ENCODE assay signal across 8 cellular contexts in genomic region chr1:155970531-155971167, GRCh38. TPM values are rescaled to one million over a fixed set of nuclear protein-coding genes. Genes with fewer than 3 reads are reported as not detected.
DNase-seq lines count a peak whose midpoint lies in the region; ATAC-seq and TF ChIP-seq lines count a peak whose summit lies in the region.

No MANE protein-coding gene starts in this region.

- peak; percentile 57 for DNase-seq in activated CD4-positive, alpha-beta T cell treated with anti-CD3 and anti-CD28 coated beads for 48 hours
- DNase-seq in activated CD4-positive, alpha-beta T cell treated with anti-CD3 and anti-CD28 coated beads, Interleukin-2, amount 50 U/mL, for 1 hour, result no peak
- DNase-seq in Karpas-422, result peak; percentile 77
- DNase-seq in activated CD8-positive, alpha-beta T cell treated with anti-CD3 and anti-CD28 coated beads for 36 hours, result peak; percentile 62
- peak; percentile 85 for DNase-seq in fibroblast of villous mesenchyme (ENCODE audit: low read depth)
- DNase-seq in occipital lobe (lab: John Stamatoyannopoulos, UW), result peak; percentile 73
- no peak for DNase-seq in OCI-M2 (lab: John Stamatoyannopoulos, UW; ENCODE audit: unreplicated experiment)

- ATAC-seq in activated CD8-positive, alpha-beta T cell treated with anti-CD3 and anti-CD28 coated beads for 36 hours, result peak; percentile 72
- ATAC-seq in HG03108 (IDR thresholded peaks at IDR 0.05; ENCODE audit: unreplicated experiment), result no peak

- H3K27ac Mint-ChIP-seq in activated CD8-positive, alpha-beta T cell treated with anti-CD3 and anti-CD28 coated beads for 36 hours, result peak overlapping the region; percentile 88

- H3K9me3 Mint-ChIP-seq in activated CD8-positive, alpha-beta T cell treated with anti-CD3 and anti-CD28 coated beads for 36 hours, result no peaks in the 10 kb centered on the region

- intact Hi-C loops in activated CD8-positive, alpha-beta T cell treated with anti-CD3 and anti-CD28 coated beads for 36 hours (cut with micrococcal nuclease), result no loop called here

- H3K9me2 ChIP-seq in Karpas-422 (replicated peaks; ENCODE audit: insufficient read depth, low read length), result no peaks in the 10 kb centered on the region

- H3K4me1 Mint-ChIP-seq in activated CD8-positive, alpha-beta T cell treated with anti-CD3 and anti-CD28 coated beads for 36 hours (ENCODE audit: low read depth), result peaks cover 92% of the 10 kb centered on the region

- CTCF ChIA-PET in activated CD8-positive, alpha-beta T cell treated with anti-CD3 and anti-CD28 coated beads for 36 hours (lab: Charles Lee), result interaction anchor here (1.3 to 2.7 kb wide), 4 partner anchors 10 to 33 kb away, joined by 3 to 11 read pairs (median 5); no protein-coding TSS in a partner anchor

- H3K4me3 Mint-ChIP-seq in activated CD8-positive, alpha-beta T cell treated with anti-CD3 and anti-CD28 coated beads for 36 hours, result peak overlapping the region; percentile 47

- TF ChIP-seq CTCF in activated CD8-positive, alpha-beta T cell treated with anti-CD3 and anti-CD28 coated beads for 36 hours (IDR thresholded peaks at IDR 0.05), result no peak
- no peak for TF ChIP-seq CTCF in fibroblast of villous mesenchyme (IDR thresholded peaks at IDR 0.05; ENCODE audit: insufficient read depth, low read depth, low read length)

- H2AFZ ChIP-seq in Karpas-422 (ENCODE audit: low read length), result no peak overlapping the region

- H3K4me2 ChIP-seq in Karpas-422 (ENCODE audit: low read depth, low read length, poor library complexity, severe bottlenecking), result peak overlapping the region; percentile 2

- no peaks in the 10 kb centered on the region for H3K9me3 ChIP-seq in Karpas-422 (ENCODE audit: low read length)

- H4K20me1 ChIP-seq in Karpas-422 (ENCODE audit: insufficient read depth, low read depth, low read length), result peaks cover 62% of the 10 kb centered on the region

- peaks cover 40% of the 10 kb centered on the region; the same call in 1 of the 2 replicates for H3K36me3 ChIP-seq in Karpas-422 (ENCODE audit: insufficient read depth, low read length)

- peak overlapping the region; percentile 45 for H3K9ac ChIP-seq in Karpas-422 (ENCODE audit: low read length)

- H3K27ac ChIP-seq in Karpas-422 (ENCODE audit: low read length), result peak overlapping the region; percentile 73

- H3K27me3 Mint-ChIP-seq in activated CD8-positive, alpha-beta T cell treated with anti-CD3 and anti-CD28 coated beads for 36 hours, result no peaks in the 10 kb centered on the region

- H3K36me3 Mint-ChIP-seq in activated CD8-positive, alpha-beta T cell treated with anti-CD3 and anti-CD28 coated beads for 36 hours (ENCODE audit: low read depth), result peaks cover 83% of the 10 kb centered on the region

- peaks cover 59% of the 10 kb centered on the region for H3K4me1 ChIP-seq in Karpas-422 (ENCODE audit: low read length)

- POLR2A ChIA-PET in activated CD8-positive, alpha-beta T cell treated with anti-CD3 and anti-CD28 coated beads for 36 hours (lab: Charles Lee), result interaction anchor here (0.7 to 8.2 kb wide), 5 partner anchors 9 to 222 kb away, joined by 3 to 49 read pairs (median 24); partner anchors contain the start of genes ARHGEF2 and KHDC4

- H3K4me3 ChIP-seq in Karpas-422 (ENCODE audit: low read length), result no peak overlapping the region
- H3K4me3 ChIP-seq in fibroblast of villous mesenchyme (ENCODE audit: low read depth, low read length), result peak overlapping the region; percentile 14

- peaks cover 82% of the 10 kb centered on the region for H3K79me2 ChIP-seq in Karpas-422 (ENCODE audit: low read length)

- H3K27me3 ChIP-seq in Karpas-422 (ENCODE audit: low read length), result no peaks in the 10 kb centered on the region

RNA-seq across cellular contexts. Expression of gene ARHGEF2, which starts 7.7 kb away (rescaled TPM):
- total RNA-seq in Karpas-422 (2014; rRNA removed; shearing (Covaris generic); ENCODE audit: low replicate concordance), result 85.1 and 207 TPM in 2 replicates
- total RNA-seq in activated CD8-positive, alpha-beta T cell treated with anti-CD3 and anti-CD28 coated beads for 36 hours, result 100 to 1,000 TPM; 147 to 150 TPM
- total RNA-seq in fibroblast of villous mesenchyme (137 and 146 TPM in 2 replicates), occipital lobe (129 TPM)

RNA-seq across cellular contexts. Expression of gene RXFP4, which starts 29.2 kb away (rescaled TPM):
- not detected in 2 replicates for total RNA-seq in Karpas-422 (2014; rRNA removed; shearing (Covaris generic); ENCODE audit: low replicate concordance)
- not detected for total RNA-seq in activated CD8-positive, alpha-beta T cell treated with anti-CD3 and anti-CD28 coated beads for 36 hours
- total RNA-seq in fibroblast of villous mesenchyme (not detected in 2 replicates), occipital lobe (not detected)

RNA-seq across cellular contexts. Expression of gene KHDC4, which starts 36.4 kb away (rescaled TPM):
- total RNA-seq in Karpas-422 (2014; rRNA removed; shearing (Covaris generic); ENCODE audit: low replicate concordance), result 42.7 and 63.2 TPM in 2 replicates
- 10 to 100 TPM; 68.1 to 71.3 TPM for total RNA-seq in activated CD8-positive, alpha-beta T cell treated with anti-CD3 and anti-CD28 coated beads for 36 hours
- total RNA-seq in fibroblast of villous mesenchyme, result 23.8 and 42.7 TPM in 2 replicates
- total RNA-seq in occipital lobe, result 37.6 TPM

RNA-seq across cellular contexts. Expression of gene SSR2, which starts 50.1 kb away (rescaled TPM):
- total RNA-seq in Karpas-422 (2014; rRNA removed; shearing (Covaris generic); ENCODE audit: low replicate concordance), result 145 and 205 TPM in 2 replicates
- total RNA-seq in activated CD8-positive, alpha-beta T cell treated with anti-CD3 and anti-CD28 coated beads for 36 hours, result 100 to 1,000 TPM; 148 to 150 TPM
- total RNA-seq in fibroblast of villous mesenchyme (381 and 386 TPM in 2 replicates), occipital lobe (193 TPM)

RNA-seq across cellular contexts. Expression of gene RIT1, which starts 59.5 kb away (rescaled TPM):
- 12.2 and 12.8 TPM in 2 replicates for total RNA-seq in Karpas-422 (2014; rRNA removed; shearing (Covaris generic); ENCODE audit: low replicate concordance)
- total RNA-seq in activated CD8-positive, alpha-beta T cell treated with anti-CD3 and anti-CD28 coated beads for 36 hours, result 10 to 100 TPM; 21.6 to 24.1 TPM
- total RNA-seq in fibroblast of villous mesenchyme (44.5 and 54.8 TPM in 2 replicates), occipital lobe (32.0 TPM)

Comparison
In these comparisons a context has a peak if more than half of its experiments do, and no peak if none do; other contexts are left out.
1. DNase-seq: peak in activated CD4-positive, alpha-beta T cell treated with anti-CD3 and anti-CD28 coated beads for 48 hours (single experiment), Karpas-422 (single experiment), activated CD8-positive, alpha-beta T cell treated with anti-CD3 and anti-CD28 coated beads for 36 hours (single experiment), fibroblast of villous mesenchyme (single experiment) and occipital lobe (single experiment); none in activated CD4-positive, alpha-beta T cell treated with anti-CD3 and anti-CD28 coated beads, Interleukin-2, amount 50 U/mL, for 1 hour (single experiment) and OCI-M2 (single experiment).